8 cellular contexts compared by ENCODE assay signal in the genomic region with DNA sequence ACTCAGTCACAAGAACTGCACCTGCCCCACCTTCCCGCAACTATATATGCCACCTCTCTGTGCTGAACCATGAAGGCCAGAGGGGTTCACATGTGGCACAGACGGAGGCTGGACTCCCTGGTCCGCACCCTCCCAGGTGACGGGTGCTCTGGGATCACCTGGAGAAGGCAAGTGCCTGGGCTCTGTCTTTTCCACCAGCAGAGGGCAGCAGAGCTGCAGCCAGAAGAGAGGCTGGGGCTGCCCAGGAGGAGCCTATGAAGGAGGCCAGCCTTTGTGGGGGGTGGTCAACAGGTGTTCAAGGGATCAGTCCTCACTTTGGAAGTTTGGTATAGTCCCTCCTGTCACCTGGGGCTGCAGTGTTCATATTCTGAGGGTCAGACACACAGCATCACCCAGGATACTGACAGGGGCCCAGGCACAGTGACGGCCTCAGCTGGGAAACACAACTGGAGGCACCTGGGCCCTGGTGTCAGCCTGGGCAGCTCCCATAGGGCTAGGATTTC.
DNase-seq lines count a peak whose midpoint lies in the region; ATAC-seq, FAIRE-seq and TF ChIP-seq lines count a peak whose summit lies in the region.

No MANE protein-coding gene starts in this region.

- no peaks in the 10 kb centered on the region for H3K36me3 ChIP-seq in iPS DF 6.9 (ENCODE audit: control insufficient read depth, insufficient read depth, low read length)

- peaks cover 1% of the 10 kb centered on the region; the same call in 1 of the 2 replicates for H3K27me3 ChIP-seq in iPS DF 6.9 (ENCODE audit: control insufficient read depth, insufficient read depth, low read length)

- no peak for FAIRE-seq in HTR-8/SVneo (lab: Jason Lieb, UNC)

- peak; percentile 94 for TF ChIP-seq CTCF in astrocyte of the cerebellum (IDR thresholded peaks at IDR 0.05; ENCODE audit: low read depth, low read length, missing control alignments)

- peak; percentile 80 for DNase-seq in COLO668 (lab: John Stamatoyannopoulos, UW; ENCODE audit: unreplicated experiment)
- peak; percentile 19 for DNase-seq in HTR-8/SVneo (ENCODE audit: insufficient read length, low spot score)
- DNase-seq in T-helper 1 cell: peak; percentile 28 to 59 (median 54)
- peak; percentile 15 for DNase-seq in astrocyte of the cerebellum (ENCODE audit: low read depth)
- DNase-seq in iPS DF 6.9 (ENCODE audit: low read depth, low spot score): peak; percentile 35
- peak; percentile 38 to 74 (median 67) for DNase-seq in stimulated activated CD4-positive, alpha-beta T cell treated with anti-CD3 and anti-CD28 coated beads, Interleukin-12 subunit alpha, Interleukin-12 subunit beta, amount 100 ng/mL, for 48 hours (ENCODE audit: low read depth in 2 of 3, low spot score in 1 of 3)

- H3K9me3 ChIP-seq in iPS DF 6.9 (ENCODE audit: control insufficient read depth, insufficient read depth, low read length): no peaks in the 10 kb centered on the region; the same call in none of the 2 replicates

- WGBS in iPS DF 6.9 (ENCODE audit: insufficient coverage, insufficient read length): no CpG with 5 or more reads among the region's 5 CpGs

- no peaks in the 10 kb centered on the region for H3K4me1 ChIP-seq in iPS DF 6.9 (ENCODE audit: control insufficient read depth, insufficient read depth, low read length)

- no peak overlapping the region for H3K27ac ChIP-seq in iPS DF 6.9 (ENCODE audit: low read length)

- no peak overlapping the region for H3K4me3 ChIP-seq in astrocyte of the cerebellum (ENCODE audit: low read depth, low read length)
- no peak overlapping the region for H3K4me3 ChIP-seq in iPS DF 6.9 (ENCODE audit: low read length)

- no peak for ATAC-seq in HG03196 (IDR thresholded peaks at IDR 0.05; ENCODE audit: unreplicated experiment)
- no peak for ATAC-seq in GM19395 (IDR thresholded peaks at IDR 0.05; ENCODE audit: unreplicated experiment)

- in situ Hi-C loops in astrocyte of the cerebellum (cut with HindIII; ENCODE audit: low sequenced_read_pairs): no loop called here

Comparison
In these comparisons a context has a peak if more than half of its experiments do, and no peak if none do; other contexts are left out.
1. DNase-seq: peak in every context shown above with its lines; median percentile 80 in COLO668; 67 in stimulated activated CD4-positive, alpha-beta T cell treated with anti-CD3 and anti-CD28 coated beads, Interleukin-12 subunit alpha, Interleukin-12 subunit beta, amount 100 ng/mL, for 48 hours; 54 in T-helper 1 cell; 35 in iPS DF 6.9; 19 in HTR-8/SVneo; 15 in astrocyte of the cerebellum.